Comparison of ENCODE assay signal across 18 cellular contexts in genomic region chr19:10720607-10721125, GRCh38. TPM values are rescaled to one million over a fixed set of nuclear protein-coding genes. Genes with fewer than 3 reads are reported as not detected.
DNase-seq lines count a peak whose midpoint lies in the region; ATAC-seq and TF ChIP-seq lines count a peak whose summit lies in the region.
"Had no signal": no experiment of that assay in that cellular context is flagged by ENCODE, and none has a peak within 500 bp of the region (broad histone marks: within the 10 kb centered on the region; RNA-seq: fewer than 3 reads in every experiment).

No MANE protein-coding gene starts in this region.

- CTCF ChIA-PET in CD8-positive, alpha-beta T cell (lab: Charles Lee) = interaction anchor here (1.3 to 6.9 kb wide), 4 partner anchors 11 to 145 kb away, joined by 5 to 64 read pairs (median 9); no protein-coding TSS in a partner anchor

- peaks cover 61% of the 10 kb centered on the region for H3K4me1 Mint-ChIP-seq in activated T-cell treated with anti-CD3 and anti-CD28 coated beads, Interleukin-2, amount 50 U/mL, for 24 hours (ENCODE audit: low read depth)
- peaks cover 63% of the 10 kb centered on the region for H3K4me1 Mint-ChIP-seq in CD8-positive, alpha-beta T cell (ENCODE audit: low read depth)

- H3K36me3 Mint-ChIP-seq in activated T-cell treated with anti-CD3 and anti-CD28 coated beads, Interleukin-2, amount 50 U/mL, for 24 hours (ENCODE audit: low read depth) = peaks cover 42% of the 10 kb centered on the region
- H3K36me3 Mint-ChIP-seq in CD8-positive, alpha-beta T cell = peaks cover 40% of the 10 kb centered on the region

- no peak for TF ChIP-seq CTCF in CD8-positive, alpha-beta T cell (IDR thresholded peaks at IDR 0.05)
- TF ChIP-seq CTCF in colonic mucosa (IDR thresholded peaks at IDR 0.05) = no peak
- TF ChIP-seq CTCF in neutrophil (IDR thresholded peaks at IDR 0.05) = no peak

- no peaks in the 10 kb centered on the region for H3K9me3 Mint-ChIP-seq in activated T-cell treated with anti-CD3 and anti-CD28 coated beads, Interleukin-2, amount 50 U/mL, for 24 hours
- H3K9me3 Mint-ChIP-seq in CD8-positive, alpha-beta T cell = no peaks in the 10 kb centered on the region

- peaks cover 42% of the 10 kb centered on the region for H3K4me1 ChIP-seq in CD8-positive, alpha-beta T cell (ENCODE audit: insufficient read depth, low read length)
- H3K4me1 ChIP-seq in colonic mucosa = peaks cover 10% of the 10 kb centered on the region
- peaks cover 37 to 68% of the 10 kb centered on the region in 2 experiments for H3K4me1 ChIP-seq in neutrophil (ENCODE audit: control insufficient read depth in 1 of 2, insufficient read depth in 1 of 2, low read depth in 1 of 2, low read length in 1 of 2)
- H3K4me1 ChIP-seq: foreskin keratinocyte had no signal

- H3K27me3 Mint-ChIP-seq in activated T-cell treated with anti-CD3 and anti-CD28 coated beads, Interleukin-2, amount 50 U/mL, for 24 hours = no peaks in the 10 kb centered on the region
- H3K27me3 Mint-ChIP-seq in CD8-positive, alpha-beta T cell (ENCODE audit: low read depth) = no peaks in the 10 kb centered on the region

- no peaks in the 10 kb centered on the region for H3K27me3 ChIP-seq in CD8-positive, alpha-beta T cell (ENCODE audit: insufficient read depth, low read length)
- H3K27me3 ChIP-seq in colonic mucosa (no peaks in the 10 kb centered on the region), neutrophil (no peaks in the 10 kb centered on the region)
- H3K27me3 ChIP-seq: foreskin keratinocyte, uterus had no signal

- ATAC-seq in CD8-positive, alpha-beta T cell = no peak
- no peak for ATAC-seq in SK-N-SH treated with all-trans-retinoic acid at 6 μM for 48 hours
- ATAC-seq in HG03095 (IDR thresholded peaks at IDR 0.05; ENCODE audit: unreplicated experiment) = no peak
- ATAC-seq: foreskin keratinocyte had no signal

- no peak overlapping the region for H3K4me3 ChIP-seq in CD8-positive, alpha-beta T cell (ENCODE audit: low read depth, low read length)
- no peak overlapping the region for H3K4me3 ChIP-seq in colonic mucosa
- peak overlapping the region in 1 of 2 experiments; percentile 97 for H3K4me3 ChIP-seq in neutrophil (ENCODE audit: low read depth in 1 of 2, low read length in 1 of 2)
- H3K4me3 ChIP-seq: uterus had no signal

- peak overlapping the region; percentile 27 for H3K4me3 Mint-ChIP-seq in activated T-cell treated with anti-CD3 and anti-CD28 coated beads, Interleukin-2, amount 50 U/mL, for 24 hours
- peak overlapping the region; percentile 42 for H3K4me3 Mint-ChIP-seq in CD8-positive, alpha-beta T cell

- no peaks in the 10 kb centered on the region for H3K9me3 ChIP-seq in CD8-positive, alpha-beta T cell (ENCODE audit: low read length)
- no peaks in the 10 kb centered on the region for H3K9me3 ChIP-seq in colonic mucosa
- no peaks in the 10 kb centered on the region for H3K9me3 ChIP-seq in neutrophil
- H3K9me3 ChIP-seq: uterus had no signal

- peak overlapping the region; percentile 33 for H3K27ac Mint-ChIP-seq in activated T-cell treated with anti-CD3 and anti-CD28 coated beads, Interleukin-2, amount 50 U/mL, for 24 hours
- peak overlapping the region; percentile 32 for H3K27ac Mint-ChIP-seq in CD8-positive, alpha-beta T cell

- H3K9ac ChIP-seq in colonic mucosa (ENCODE audit: low read depth in 2 of 2, low read length in 2 of 2) = no peak overlapping the region

- DNase-seq in activated T-cell treated with anti-CD3 and anti-CD28 coated beads, Interleukin-2, amount 50 U/mL, for 24 hours = no peak
- DNase-seq in activated T-cell treated with anti-CD3 and anti-CD28 coated beads, Interleukin-2, amount 50 U/mL, for 1 hour = no peak
- no peak for DNase-seq in CD8-positive, alpha-beta T cell
- DNase-seq in colonic mucosa (no peak), T-helper 1 cell (no peak)
- DNase-seq: ACHN; activated CD8-positive, alpha-beta memory T cell treated with anti-CD3 and anti-CD28 coated beads for 24 hours; COR-L47; cortex of kidney; foreskin keratinocyte; NCI-H187 treated with DMSO at 0.1 percent for 48 hours; NCI-H446 treated with DMSO at 0.1 percent for 48 hours; stimulated activated naive CD4-positive, alpha-beta T cell; uterus; WERI-Rb-1 had no signal

- intact Hi-C loops in CD8-positive, alpha-beta T cell (cut with DNase I, micrococcal nuclease) = no loop called here
- intact Hi-C loops in colonic mucosa (cut with DNase I) = no loop called here

- no peak overlapping the region for H3K27ac ChIP-seq in CD8-positive, alpha-beta T cell (ENCODE audit: low read depth, low read length)
- H3K27ac ChIP-seq in colonic mucosa = peak overlapping the region; percentile 97
- H3K27ac ChIP-seq in neutrophil = peak overlapping the region; percentile 97
- H3K27ac ChIP-seq: foreskin keratinocyte, uterus, WERI-Rb-1 had no signal

- peaks cover 4% of the 10 kb centered on the region for H3K36me3 ChIP-seq in CD8-positive, alpha-beta T cell (ENCODE audit: insufficient read depth, low read length)
- H3K36me3 ChIP-seq in colonic mucosa (no peaks in the 10 kb centered on the region), neutrophil (peaks cover 4% of the 10 kb centered on the region)
- H3K36me3 ChIP-seq: uterus had no signal

- POLR2A ChIA-PET in CD8-positive, alpha-beta T cell (lab: Charles Lee) = interaction anchor here (3.8 kb wide), 1 partner anchor 116 kb away, joined by 27 read pairs; the partner anchor contains the start of gene TMED1

TF ChIP-seq in SK-N-SH treated with all-trans-retinoic acid at 6 μM for 48 hours, 23 proteins besides CTCF, POLR2A, EP300 and RAD21:
- no peak for TF ChIP-seq GLIS3 (CRISPR knock-in tag; IDR thresholded peaks at IDR 0.05)

RNA-seq across cellular contexts. Expression of gene DNM2, which starts 2.8 kb away (rescaled TPM):
- total RNA-seq in CD8-positive, alpha-beta T cell = 100 to 1,000 TPM; 309 to 337 TPM
- total RNA-seq in colonic mucosa = 100 to 1,000 TPM; 450 to 461 TPM

RNA-seq across cellular contexts. Expression of gene QTRT1, which starts 19.4 kb away (rescaled TPM):
- total RNA-seq in CD8-positive, alpha-beta T cell = 10 to 100 TPM; 47.3 to 52.1 TPM
- 10 to 100 TPM; 74.9 to 94.1 TPM for total RNA-seq in colonic mucosa
